In genomic region chr14:89641495-89642162, GRCh38 we compare ENCODE assay signal across 8 cellular contexts.
DNase-seq lines count a peak whose midpoint lies in the region; ATAC-seq and TF ChIP-seq lines count a peak whose summit lies in the region.

No MANE protein-coding gene starts in this region.

- H3K27me3 Mint-ChIP-seq in mesothelial cell of epicardium (ENCODE audit: low read depth) = no peaks in the 10 kb centered on the region

- peak overlapping the region; percentile 22 to 47 for H3K9ac ChIP-seq in liver (ENCODE audit: low read depth in 1 of 2, low read length in 2 of 2)

- H3K36me3 Mint-ChIP-seq in mesothelial cell of epicardium = no peaks in the 10 kb centered on the region

- no peaks in the 10 kb centered on the region for H3K36me3 ChIP-seq in liver (ENCODE audit: control insufficient read depth in 4 of 4, insufficient read depth in 3 of 4, low read depth in 1 of 4, low read length in 3 of 4)

- ATAC-seq in GM18520 (IDR thresholded peaks at IDR 0.05; ENCODE audit: unreplicated experiment) (peak; percentile 98), GM21447 (IDR thresholded peaks at IDR 0.05; ENCODE audit: unreplicated experiment) (peak; percentile 99), HG03469 (IDR thresholded peaks at IDR 0.05; ENCODE audit: unreplicated experiment) (peak; percentile 95)

- H3K27me3 ChIP-seq in liver (ENCODE audit: control insufficient read depth in 4 of 4, insufficient read depth in 4 of 4, low read length in 3 of 4) = no peaks in the 10 kb centered on the region

- H3K27ac Mint-ChIP-seq in mesothelial cell of epicardium = no peak overlapping the region

- H3K4me3 Mint-ChIP-seq in mesothelial cell of epicardium = no peak overlapping the region

- peaks cover 0 to 15% (median 2%) of the 10 kb centered on the region in 4 donors for H3K4me1 ChIP-seq in liver (ENCODE audit: control insufficient read depth in 4 of 4, insufficient read depth in 4 of 4, low read length in 3 of 4)

- TF ChIP-seq RAD21 in liver (IDR thresholded peaks at IDR 0.05) = peak; percentile 53 to 61

- H3K4me1 Mint-ChIP-seq in mesothelial cell of epicardium = no peaks in the 10 kb centered on the region

- 26% methylated on average over 8 of the region's 8 CpGs for WGBS in liver

- no peak for DNase-seq in NCI-H1105 (lab: John Stamatoyannopoulos, UW)
- no peak for DNase-seq in midbrain (lab: John Stamatoyannopoulos, UW)
- DNase-seq in ureter (ENCODE audit: low spot score) = no peak
- no peak for DNase-seq in mesothelial cell of epicardium (ENCODE audit: low spot score in 2 of 2, unreplicated experiment in 2 of 2)

- no peak for TF ChIP-seq CTCF in liver (IDR thresholded peaks at IDR 0.05; ENCODE audit: low read depth, low read length, missing input control)
- no peak for TF ChIP-seq CTCF in mesothelial cell of epicardium (IDR thresholded peaks at IDR 0.05; ENCODE audit: unreplicated experiment)

- H3K4me3 ChIP-seq in liver (ENCODE audit: low read depth in 1 of 3, low read length in 3 of 3) = peak overlapping the region in 2 of 3 donors; percentile 23 to 43

- peak overlapping the region; percentile 77 to 84 for H3K27ac ChIP-seq in liver (ENCODE audit: low read depth in 1 of 2, low read length in 2 of 2)

- no peaks in the 10 kb centered on the region for H3K9me3 ChIP-seq in liver (ENCODE audit: control insufficient read depth in 4 of 4, low read length in 3 of 4)

- H3K9me3 Mint-ChIP-seq in mesothelial cell of epicardium = peaks cover 14% of the 10 kb centered on the region

TF ChIP-seq in liver, 16 proteins besides CTCF, POLR2A, EP300 and RAD21:
- TF ChIP-seq EGR1 (IDR thresholded peaks at IDR 0.05; ENCODE audit: low read depth in 2 of 2) (peak in 1 of 2 donors; percentile 15), HNF4A (conservative IDR thresholded peaks at IDR 0.05) (peak; percentile 82 to 86), RXRA (IDR thresholded peaks at IDR 0.05) (peak; percentile 65 to 70), FOXA2 (IDR thresholded peaks at IDR 0.05) (peak; percentile 80), YY1 (IDR thresholded peaks at IDR 0.05) (peak; percentile 91), HNF4G (IDR thresholded peaks at IDR 0.05) (peak; percentile 37), MAX (IDR thresholded peaks at IDR 0.05) (peak; percentile 46), FOXA1 (IDR thresholded peaks at IDR 0.05) (peak; percentile 51), SP1 (IDR thresholded peaks at IDR 0.05) (peak; percentile 92), GABPA (IDR thresholded peaks at IDR 0.05 in 1 of 2, conservative IDR thresholded peaks at IDR 0.05 in 1 of 2) (no peak), JUND (IDR thresholded peaks at IDR 0.05) (peak; percentile 62 to 75), NR2F2 (IDR thresholded peaks at IDR 0.05) (peak; percentile 48), TAF1 (conservative IDR thresholded peaks at IDR 0.05) (no peak)
- TF ChIP-seq, protein P1, sequence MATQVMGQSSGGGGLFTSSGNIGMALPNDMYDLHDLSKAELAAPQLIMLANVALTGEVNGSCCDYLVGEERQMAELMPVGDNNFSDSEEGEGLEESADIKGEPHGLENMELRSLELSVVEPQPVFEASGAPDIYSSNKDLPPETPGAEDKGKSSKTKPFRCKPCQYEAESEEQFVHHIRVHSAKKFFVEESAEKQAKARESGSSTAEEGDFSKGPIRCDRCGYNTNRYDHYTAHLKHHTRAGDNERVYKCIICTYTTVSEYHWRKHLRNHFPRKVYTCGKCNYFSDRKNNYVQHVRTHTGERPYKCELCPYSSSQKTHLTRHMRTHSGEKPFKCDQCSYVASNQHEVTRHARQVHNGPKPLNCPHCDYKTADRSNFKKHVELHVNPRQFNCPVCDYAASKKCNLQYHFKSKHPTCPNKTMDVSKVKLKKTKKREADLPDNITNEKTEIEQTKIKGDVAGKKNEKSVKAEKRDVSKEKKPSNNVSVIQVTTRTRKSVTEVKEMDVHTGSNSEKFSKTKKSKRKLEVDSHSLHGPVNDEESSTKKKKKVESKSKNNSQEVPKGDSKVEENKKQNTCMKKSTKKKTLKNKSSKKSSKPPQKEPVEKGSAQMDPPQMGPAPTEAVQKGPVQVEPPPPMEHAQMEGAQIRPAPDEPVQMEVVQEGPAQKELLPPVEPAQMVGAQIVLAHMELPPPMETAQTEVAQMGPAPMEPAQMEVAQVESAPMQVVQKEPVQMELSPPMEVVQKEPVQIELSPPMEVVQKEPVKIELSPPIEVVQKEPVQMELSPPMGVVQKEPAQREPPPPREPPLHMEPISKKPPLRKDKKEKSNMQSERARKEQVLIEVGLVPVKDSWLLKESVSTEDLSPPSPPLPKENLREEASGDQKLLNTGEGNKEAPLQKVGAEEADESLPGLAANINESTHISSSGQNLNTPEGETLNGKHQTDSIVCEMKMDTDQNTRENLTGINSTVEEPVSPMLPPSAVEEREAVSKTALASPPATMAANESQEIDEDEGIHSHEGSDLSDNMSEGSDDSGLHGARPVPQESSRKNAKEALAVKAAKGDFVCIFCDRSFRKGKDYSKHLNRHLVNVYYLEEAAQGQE (IDR thresholded peaks at IDR 0.05) = peak; percentile 49
- TF ChIP-seq, protein P2, sequence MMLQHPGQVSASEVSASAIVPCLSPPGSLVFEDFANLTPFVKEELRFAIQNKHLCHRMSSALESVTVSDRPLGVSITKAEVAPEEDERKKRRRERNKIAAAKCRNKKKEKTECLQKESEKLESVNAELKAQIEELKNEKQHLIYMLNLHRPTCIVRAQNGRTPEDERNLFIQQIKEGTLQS (IDR thresholded peaks at IDR 0.05) = peak; percentile 36
- TF ChIP-seq, protein P3, sequence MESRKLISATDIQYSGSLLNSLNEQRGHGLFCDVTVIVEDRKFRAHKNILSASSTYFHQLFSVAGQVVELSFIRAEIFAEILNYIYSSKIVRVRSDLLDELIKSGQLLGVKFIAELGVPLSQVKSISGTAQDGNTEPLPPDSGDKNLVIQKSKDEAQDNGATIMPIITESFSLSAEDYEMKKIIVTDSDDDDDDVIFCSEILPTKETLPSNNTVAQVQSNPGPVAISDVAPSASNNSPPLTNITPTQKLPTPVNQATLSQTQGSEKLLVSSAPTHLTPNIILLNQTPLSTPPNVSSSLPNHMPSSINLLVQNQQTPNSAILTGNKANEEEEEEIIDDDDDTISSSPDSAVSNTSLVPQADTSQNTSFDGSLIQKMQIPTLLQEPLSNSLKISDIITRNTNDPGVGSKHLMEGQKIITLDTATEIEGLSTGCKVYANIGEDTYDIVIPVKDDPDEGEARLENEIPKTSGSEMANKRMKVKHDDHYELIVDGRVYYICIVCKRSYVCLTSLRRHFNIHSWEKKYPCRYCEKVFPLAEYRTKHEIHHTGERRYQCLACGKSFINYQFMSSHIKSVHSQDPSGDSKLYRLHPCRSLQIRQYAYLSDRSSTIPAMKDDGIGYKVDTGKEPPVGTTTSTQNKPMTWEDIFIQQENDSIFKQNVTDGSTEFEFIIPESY (IDR thresholded peaks at IDR 0.05) = peak; percentile 39
